Comparison of ENCODE assay signal across 16 cellular contexts in the genomic region with DNA sequence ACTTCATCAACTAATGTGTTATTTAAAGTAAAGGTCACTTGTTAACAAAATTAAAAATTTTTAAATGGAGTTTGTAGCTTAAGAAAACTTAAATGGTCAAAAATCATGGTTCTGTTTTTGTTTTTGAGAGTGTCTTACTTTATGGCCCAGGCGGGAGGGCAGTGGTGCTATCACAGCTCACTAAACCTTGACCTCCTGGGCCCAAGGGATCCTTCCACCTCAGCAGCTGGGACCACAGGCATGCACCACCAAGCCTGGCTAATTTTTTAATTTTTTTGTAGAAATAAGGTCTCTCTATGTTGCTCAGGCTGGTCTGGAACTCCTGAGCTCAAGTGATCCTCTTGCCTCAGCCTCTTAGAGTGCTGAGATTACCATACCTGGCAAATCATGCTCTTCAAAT.
DNase-seq lines count a peak whose midpoint lies in the region; ATAC-seq and TF ChIP-seq lines count a peak whose summit lies in the region.
"Had no signal": no experiment of that assay in that cellular context is flagged by ENCODE, and none has a peak within 500 bp of the region (broad histone marks: within the 10 kb centered on the region; RNA-seq: fewer than 3 reads in every experiment).

No MANE protein-coding gene starts in this region.

- H3K4me3 ChIP-seq in heart left ventricle (peak overlapping the region in 11 of 12 donors; percentile 9 to 52 (median 40)), right atrium auricular region (peak overlapping the region; percentile 38 to 44), psoas muscle (peak overlapping the region; percentile 75)
- H3K4me3 ChIP-seq: HAP-1 had no signal

- WGBS in heart left ventricle, 4 donors = 54 to 73% (median 70%) methylated on average over 1 of the region's 1 CpG
- 50 to 61% (median 53%) methylated on average over 1 of the region's 1 CpG for WGBS in psoas muscle, 3 donors

- H3K4me1 ChIP-seq in heart left ventricle (peaks cover 0 to 33% (median 9%) of the 10 kb centered on the region in 12 donors), right atrium auricular region (peaks cover 0 to 19% of the 10 kb centered on the region in 2 donors), psoas muscle (peaks cover 50% of the 10 kb centered on the region)
- H3K4me1 ChIP-seq: HAP-1 had no signal

- H3K27ac ChIP-seq in heart left ventricle = peak overlapping the region; percentile 78 to 94 (median 85)
- H3K27ac ChIP-seq in right atrium auricular region = peak overlapping the region; percentile 85 to 94
- peak overlapping the region; percentile 86 for H3K27ac ChIP-seq in psoas muscle
- H3K27ac ChIP-seq: C4-2B had no signal

- H3K27me3 ChIP-seq in heart left ventricle (no peaks in the 10 kb centered on the region), right atrium auricular region (no peaks in the 10 kb centered on the region), psoas muscle (ENCODE audit: insufficient read depth in 3 of 3, low read length in 2 of 3) (no peaks in the 10 kb centered on the region)

- H3K36me3 ChIP-seq in heart left ventricle (peaks cover 0 to 16% (median 0%) of the 10 kb centered on the region in 9 donors), right atrium auricular region (no peaks in the 10 kb centered on the region), psoas muscle (ENCODE audit: insufficient read depth in 1 of 2, low read depth in 1 of 2) (peaks cover 0 to 30% of the 10 kb centered on the region in 2 donors)
- H3K36me3 ChIP-seq: HAP-1 had no signal

- DNase-seq in heart left ventricle = no peak
- DNase-seq in Right ventricle myocardium inferior (ENCODE audit: missing footprints) = no peak
- no peak for DNase-seq in right atrium auricular region (ENCODE audit: low spot score)
- DNase-seq in psoas muscle = no peak
- DNase-seq in mucosa of gallbladder (ENCODE audit: low spot score) = no peak
- no peak for DNase-seq in omental fat pad (ENCODE audit: low spot score)
- DNase-seq in AG08396 (ENCODE audit: low spot score) = no peak
- DNase-seq: COR-L47; KBM-7; NCI-H1092; NCI-H2107; NCI-H345; NK-92 treated with Interleukin-12 subunit alpha and Interleukin-12 subunit beta, amount 100 ng/mL, for 24 hours had no signal

- ATAC-seq in heart left ventricle (peak in 1 of 4 donors; percentile 5), Right ventricle myocardium inferior (no peak), psoas muscle (peak in 1 of 4 donors; percentile 31), HG02678 (IDR thresholded peaks at IDR 0.05; ENCODE audit: unreplicated experiment) (no peak), omental fat pad (ENCODE audit: low FRiP score) (no peak)

- intact Hi-C loops in heart left ventricle (cut with DNase I) = loop anchor here in 2 of 10 donors (2.0 to 10.0 kb wide), 2 partner anchors 110 to 112 kb away; no protein-coding TSS in a partner anchor
- intact Hi-C loops in Right ventricle myocardium inferior (cut with DNase I) = no loop called here
- intact Hi-C loops in psoas muscle (cut with DNase I) = loop anchor here in 1 of 2 donors (5.0 kb wide), 1 partner anchor 42 kb away; no protein-coding TSS in a partner anchor

- TF ChIP-seq CTCF in heart left ventricle (IDR thresholded peaks at IDR 0.05) = no peak
- no peak for TF ChIP-seq CTCF in right atrium auricular region (IDR thresholded peaks at IDR 0.05)
- no peak for TF ChIP-seq CTCF in psoas muscle (IDR thresholded peaks at IDR 0.05)
- TF ChIP-seq CTCF in omental fat pad (IDR thresholded peaks at IDR 0.05) = no peak

- TF ChIP-seq POLR2A in heart left ventricle (IDR thresholded peaks at IDR 0.05) = no peak

- H3K9me3 ChIP-seq in heart left ventricle (no peaks in the 10 kb centered on the region), right atrium auricular region (no peaks in the 10 kb centered on the region), psoas muscle (no peaks in the 10 kb centered on the region)
- H3K9me3 ChIP-seq: HAP-1 had no signal
